19 cellular contexts compared by ENCODE assay signal in genomic region chr1:93442276-93442675, GRCh38. TPM values are rescaled to one million over a fixed set of nuclear protein-coding genes. Genes with fewer than 3 reads are reported as not detected.
A peak's percentile ranks its signal among the peaks of the same experiment; 100 is the strongest.
DNase-seq lines count a peak whose midpoint lies in the region; ATAC-seq, FAIRE-seq and TF ChIP-seq lines count a peak whose summit lies in the region.
"Had no signal": no experiment of that assay in that cellular context is flagged by ENCODE, and none has a peak within 500 bp of the region (broad histone marks: within the 10 kb centered on the region; RNA-seq: fewer than 3 reads in every experiment).

No MANE protein-coding gene starts in this region.

- no peaks in the 10 kb centered on the region for H3K9me3 Mint-ChIP-seq in activated CD4-positive, alpha-beta T cell treated with anti-CD3 and anti-CD28 coated beads, Interleukin-2, amount 10 ng/mL, durations not matched to agents 7 days and 5 days
- H3K9me3 Mint-ChIP-seq in activated T-helper 1 cell treated with anti-CD3 and anti-CD28 coated beads, Interleukin-12 subunit alpha, Interleukin-12 subunit beta, Interleukin-2, Interleukin-4 antibody, amounts not matched to agents 30 ng/mL and 10 ng/mL and 1 ng/mL, durations not matched to agents 14 hours and 24 hours and 36 hours: no peaks in the 10 kb centered on the region
- H3K9me3 Mint-ChIP-seq: activated T-cell treated with anti-CD3 and anti-CD28 coated beads, Interleukin-2, amount 50 U/mL, for 24 hours; H9 had no signal

- no TSS peak for BruUV-seq in K562 (replicated peaks; lab: Mats Ljungman, UMichigan)

- no peaks in the 10 kb centered on the region for H4K20me1 ChIP-seq in K562 (replicated peaks; ENCODE audit: control insufficient read depth, insufficient read depth, low read length)

- H3K4me1 ChIP-seq in K562 (replicated peaks in 1 of 2; ENCODE audit: control insufficient read depth in 2 of 2, insufficient read depth in 2 of 2, low read length in 2 of 2) (peaks cover 0 to 19% of the 10 kb centered on the region in 2 experiments; a peak in 3 of 5 replicates), lower lobe of right lung (peaks cover 1% of the 10 kb centered on the region), thyroid gland (no peaks in the 10 kb centered on the region)

- CTCF ChIA-PET in K562 (lab: Yijun Ruan, JAX; ENCODE audit: low intra/inter-chr PET ratio): interaction anchor here (1.0 kb wide), 1 partner anchor 372 kb away, joined by 4 read pairs; no protein-coding TSS in a partner anchor
- CTCF ChIA-PET in activated CD4-positive, alpha-beta T cell treated with anti-CD3 and anti-CD28 coated beads, Interleukin-2, amount 10 ng/mL, durations not matched to agents 7 days and 5 days (lab: Charles Lee): no interaction called here

- no peak overlapping the region for H3K4me3 Mint-ChIP-seq in activated CD4-positive, alpha-beta T cell treated with anti-CD3 and anti-CD28 coated beads, Interleukin-2, amount 10 ng/mL, durations not matched to agents 7 days and 5 days
- no peak overlapping the region for H3K4me3 Mint-ChIP-seq in activated T-helper 1 cell treated with anti-CD3 and anti-CD28 coated beads, Interleukin-12 subunit alpha, Interleukin-12 subunit beta, Interleukin-2, Interleukin-4 antibody, amounts not matched to agents 30 ng/mL and 10 ng/mL and 1 ng/mL, durations not matched to agents 14 hours and 24 hours and 36 hours
- H3K4me3 Mint-ChIP-seq: activated T-cell treated with anti-CD3 and anti-CD28 coated beads, Interleukin-2, amount 50 U/mL, for 24 hours; H9 had no signal

- peaks cover 4% of the 10 kb centered on the region for H3K4me1 Mint-ChIP-seq in activated CD4-positive, alpha-beta T cell treated with anti-CD3 and anti-CD28 coated beads, Interleukin-2, amount 10 ng/mL, durations not matched to agents 7 days and 5 days
- H3K4me1 Mint-ChIP-seq in activated T-helper 1 cell treated with anti-CD3 and anti-CD28 coated beads, Interleukin-12 subunit alpha, Interleukin-12 subunit beta, Interleukin-2, Interleukin-4 antibody, amounts not matched to agents 30 ng/mL and 10 ng/mL and 1 ng/mL, durations not matched to agents 14 hours and 24 hours and 36 hours (ENCODE audit: low read depth): peaks cover 4% of the 10 kb centered on the region

- H3K79me2 ChIP-seq in K562 (ENCODE audit: control insufficient read depth, insufficient read depth, low read length): no peaks in the 10 kb centered on the region

- no peak overlapping the region for H3K27ac Mint-ChIP-seq in activated CD4-positive, alpha-beta T cell treated with anti-CD3 and anti-CD28 coated beads, Interleukin-2, amount 10 ng/mL, durations not matched to agents 7 days and 5 days
- no peak overlapping the region for H3K27ac Mint-ChIP-seq in activated T-helper 1 cell treated with anti-CD3 and anti-CD28 coated beads, Interleukin-12 subunit alpha, Interleukin-12 subunit beta, Interleukin-2, Interleukin-4 antibody, amounts not matched to agents 30 ng/mL and 10 ng/mL and 1 ng/mL, durations not matched to agents 14 hours and 24 hours and 36 hours
- H3K27ac Mint-ChIP-seq: activated T-cell treated with anti-CD3 and anti-CD28 coated beads, Interleukin-2, amount 50 U/mL, for 24 hours; H9 had no signal

- no peaks in the 10 kb centered on the region for H3K36me3 Mint-ChIP-seq in activated CD4-positive, alpha-beta T cell treated with anti-CD3 and anti-CD28 coated beads, Interleukin-2, amount 10 ng/mL, durations not matched to agents 7 days and 5 days (ENCODE audit: low read depth)
- H3K36me3 Mint-ChIP-seq in activated T-helper 1 cell treated with anti-CD3 and anti-CD28 coated beads, Interleukin-12 subunit alpha, Interleukin-12 subunit beta, Interleukin-2, Interleukin-4 antibody, amounts not matched to agents 30 ng/mL and 10 ng/mL and 1 ng/mL, durations not matched to agents 14 hours and 24 hours and 36 hours (ENCODE audit: low read depth): no peaks in the 10 kb centered on the region

- peaks cover 46% of the 10 kb centered on the region for H3K27me3 Mint-ChIP-seq in activated CD4-positive, alpha-beta T cell treated with anti-CD3 and anti-CD28 coated beads, Interleukin-2, amount 10 ng/mL, durations not matched to agents 7 days and 5 days
- H3K27me3 Mint-ChIP-seq in activated T-helper 1 cell treated with anti-CD3 and anti-CD28 coated beads, Interleukin-12 subunit alpha, Interleukin-12 subunit beta, Interleukin-2, Interleukin-4 antibody, amounts not matched to agents 30 ng/mL and 10 ng/mL and 1 ng/mL, durations not matched to agents 14 hours and 24 hours and 36 hours (ENCODE audit: insufficient read depth): peaks cover 56% of the 10 kb centered on the region

- TF ChIP-seq POLR2A in K562 (conservative IDR thresholded peaks at IDR 0.05) (no peak), thyroid gland (IDR thresholded peaks at IDR 0.05) (no peak)

- DNase-seq in AG09309 (ENCODE audit: low read depth): peak; percentile 35
- DNase-seq in K562 (ENCODE audit: extremely low read depth in 1 of 4, low spot score in 3 of 4): peak in 3 of 4 experiments; percentile 13 to 73 (median 16)
- DNase-seq in lower lobe of right lung: peak; percentile 68
- no peak for DNase-seq in activated CD4-positive, alpha-beta T cell treated with anti-CD3 and anti-CD28 coated beads, Interleukin-2, amount 10 ng/mL, durations not matched to agents 7 days and 5 days
- no peak for DNase-seq in thyroid gland
- DNase-seq in activated T-helper 1 cell treated with anti-CD3 and anti-CD28 coated beads, Interleukin-12 subunit alpha, Interleukin-12 subunit beta, Interleukin-2, Interleukin-4 antibody, amounts not matched to agents 30 ng/mL and 10 ng/mL and 1 ng/mL, durations not matched to agents 14 hours and 24 hours and 36 hours (ENCODE audit: low spot score): no peak
- DNase-seq: activated CD4-positive, alpha-beta T cell treated with anti-CD3 and anti-CD28 coated beads for 1 hour; activated T-cell treated with anti-CD3 and anti-CD28 coated beads, Interleukin-2, amount 50 U/mL, for 24 hours; anterior cingulate cortex; DMS 273 treated with DMSO at 0.1 percent for 48 hours; effector CD4-positive, alpha-beta T cell; H9; heart left ventricle; left ventricle myocardium inferior; NCI-H1436; NCI-H774; stimulated activated CD4-positive, alpha-beta T cell treated with anti-CD3 and anti-CD28 coated beads, Interleukin-15, amount 100 ng/mL, for 24 hours had no signal

- H3K9ac ChIP-seq in K562 (ENCODE audit: insufficient read depth in 1 of 2, low read depth in 2 of 2, low read length in 2 of 2): no peak overlapping the region

- H3K27me3 ChIP-seq in K562 (ENCODE audit: control insufficient read depth in 2 of 2, insufficient read depth in 2 of 2, low read length in 2 of 2) (no peaks in the 10 kb centered on the region), lower lobe of right lung (ENCODE audit: low read depth) (no peaks in the 10 kb centered on the region), thyroid gland (no peaks in the 10 kb centered on the region)
- H3K27me3 ChIP-seq: heart left ventricle had no signal

- no peak for TF ChIP-seq CTCF in AG09309 (IDR thresholded peaks at IDR 0.05; ENCODE audit: control insufficient read depth, insufficient read depth, low read depth, low read length, missing control alignments)
- no peak for TF ChIP-seq CTCF in K562 (IDR thresholded peaks at IDR 0.05 in 2 of 3, conservative IDR thresholded peaks at IDR 0.05 in 1 of 3; ENCODE audit: insufficient read depth in 2 of 3, low read depth in 1 of 3, low read length in 3 of 3)
- TF ChIP-seq CTCF in lower lobe of right lung (IDR thresholded peaks at IDR 0.05): no peak
- no peak for TF ChIP-seq CTCF in thyroid gland (IDR thresholded peaks at IDR 0.05)

- WGBS in K562 (ENCODE audit: insufficient coverage, low coverage, missing lambda C conversion rate): 9% methylated on average over 8 of the region's 8 CpGs
- 78 to 83% methylated on average over 8 of the region's 8 CpGs for WGBS in thyroid gland, 2 donors

- TF ChIP-seq EP300 in Ishikawa (IDR thresholded peaks at IDR 0.05; ENCODE audit: borderline replicate concordance) (no peak), K562 (IDR thresholded peaks at IDR 0.05; ENCODE audit: low read length) (no peak)

- no peaks in the 10 kb centered on the region for H3K36me3 ChIP-seq in K562 (ENCODE audit: control insufficient read depth, insufficient read depth, low read length)
- no peaks in the 10 kb centered on the region for H3K36me3 ChIP-seq in lower lobe of right lung
- no peaks in the 10 kb centered on the region for H3K36me3 ChIP-seq in thyroid gland
- H3K36me3 ChIP-seq: heart left ventricle, left ventricle myocardium inferior had no signal

- H2AFZ ChIP-seq in K562 (ENCODE audit: low read depth, low read length): peak overlapping the region; percentile 60

- H3K4me3 ChIP-seq in AG09309 (ENCODE audit: control insufficient read depth, low read depth, low read length) (no peak overlapping the region), K562 (no peak overlapping the region), lower lobe of right lung (no peak overlapping the region), thyroid gland (replicated peaks in 1 of 3) (no peak overlapping the region)
- H3K4me3 ChIP-seq: heart left ventricle, left ventricle myocardium inferior had no signal

- peak; percentile 6 for FAIRE-seq in K562 (lab: Jason Lieb, UNC)

- no peak for TF ChIP-seq RAD21 in Ishikawa (IDR thresholded peaks at IDR 0.05; ENCODE audit: low read depth)
- TF ChIP-seq RAD21 in K562 (CRISPR knock-in tag; conservative IDR thresholded peaks at IDR 0.05 in 1 of 2, IDR thresholded peaks at IDR 0.05 in 1 of 2): 0 out of 4 replicates have a peak, but pooled peaks of 1 of the 2 experiments have one; percentile 4

- ATAC-seq in K562 (no peak), lower lobe of right lung (no peak), HG03175 (IDR thresholded peaks at IDR 0.05; ENCODE audit: unreplicated experiment) (no peak)
- ATAC-seq: heart left ventricle had no signal

- intact Hi-C loops in K562 (cut with micrococcal nuclease) (no loop called here), lower lobe of right lung (cut with DNase I) (no loop called here), thyroid gland (cut with DNase I) (loop anchor here (10.0 kb wide), 1 partner anchor 403 kb away; no protein-coding TSS in a partner anchor)
- intact Hi-C loops in activated T-helper 1 cell treated with anti-CD3 and anti-CD28 coated beads, Interleukin-12 subunit alpha, Interleukin-12 subunit beta, Interleukin-2, Interleukin-4 antibody, amounts not matched to agents 30 ng/mL and 10 ng/mL and 1 ng/mL, durations not matched to agents 14 hours and 24 hours and 36 hours (cut with micrococcal nuclease): no loop called here

- no peaks in the 10 kb centered on the region; the same call in 1 of the 2 replicates for H3K9me3 ChIP-seq in K562 (replicated peaks; ENCODE audit: control insufficient read depth, insufficient read depth, low read depth, low read length)
- no peaks in the 10 kb centered on the region for H3K9me3 ChIP-seq in lower lobe of right lung
- no peaks in the 10 kb centered on the region for H3K9me3 ChIP-seq in thyroid gland
- H3K9me3 ChIP-seq: heart left ventricle, left ventricle myocardium inferior had no signal

- POLR2A ChIA-PET in K562 (lab: Yijun Ruan, JAX): no interaction called here
- POLR2A ChIA-PET in activated CD4-positive, alpha-beta T cell treated with anti-CD3 and anti-CD28 coated beads, Interleukin-2, amount 10 ng/mL, durations not matched to agents 7 days and 5 days (lab: Charles Lee): no interaction called here

- H3K27ac ChIP-seq in K562 (ENCODE audit: extremely low read depth, low read depth, low read length): no peak overlapping the region
- H3K27ac ChIP-seq in lower lobe of right lung: no peak overlapping the region
- no peak overlapping the region for H3K27ac ChIP-seq in thyroid gland
- H3K27ac ChIP-seq: heart left ventricle, left ventricle myocardium inferior had no signal

- H3K9me1 ChIP-seq in K562 (ENCODE audit: control insufficient read depth, insufficient read depth, low read length): no peaks in the 10 kb centered on the region

- in situ Hi-C loops in K562 (cut with MboI): loop anchor here (10.0 kb wide), 1 partner anchor 373 kb away; no protein-coding TSS in a partner anchor

- H3K4me2 ChIP-seq in K562 (ENCODE audit: insufficient read depth, low read length): peak overlapping the region; percentile 34

RNA-seq across cellular contexts. Expression of gene FNBP1L, which starts 5.6 kb away (rescaled TPM):
- 2.6 and 11.8 TPM in 2 replicates for total RNA-seq in K562 (2011; cell fraction: chromatin; rRNA removed; ENCODE audit: low replicate concordance)
- 1.0 and 2.1 TPM in 2 replicates for total RNA-seq in K562 (2011; cell fraction: nucleolus; rRNA removed)
- 5.1 and 7.2 TPM in 2 replicates for total RNA-seq in K562 (2011; cell fraction: nucleoplasm; rRNA removed)
- 4.4 and 5.9 TPM in 2 replicates for total RNA-seq in K562 (2014; rRNA removed)
- total RNA-seq in K562 (2014; rRNA removed; fragmentation: Illumina TruSeq; extraction: Trizol): 6.1 and 6.6 TPM in 2 replicates
- total RNA-seq in K562 (2015; rRNA removed; fragmentation: Illumina TruSeq; extraction: Trizol): 5.3 and 6.1 TPM in 2 replicates
- total RNA-seq in K562 (2021): 4.4 TPM in 2 replicates
- 6.9 and 9.6 TPM in 2 replicates for polyA plus RNA-seq in K562 (2011; rRNA removed)
- polyA plus RNA-seq in K562 (2011; cell fraction: cytosol; rRNA removed): 1.4 and 4.7 TPM in 2 replicates
- 6.6 and 16.4 TPM in 2 replicates for polyA plus RNA-seq in K562 (2011; cell fraction: nucleus; rRNA removed)
- 3.7 and 4.0 TPM in 2 replicates for polyA plus RNA-seq in K562 (2012)
- 5.9 and 6.7 TPM in 2 replicates for polyA plus RNA-seq in K562 (2014; fragmentation: Illumina TruSeq; extraction: Trizol)
- 1 to 10 TPM; 1.4 to 2.3 TPM for polyA plus RNA-seq in K562 (2014; fragmentation: Nextera tagmentation; extraction: Ambion mirVana)
- polyA plus RNA-seq in K562 (2014; rRNA removed): 4.1 and 4.7 TPM in 2 replicates
- polyA minus RNA-seq in K562 (2011; rRNA and poly(A)+ RNA removed): 10.4 and 19.9 TPM in 2 replicates
- 2.9 and 3.9 TPM in 2 replicates for polyA minus RNA-seq in K562 (2011; cell fraction: cytosol; rRNA and poly(A)+ RNA removed)
- 6.1 and 20.2 TPM in 2 replicates for polyA minus RNA-seq in K562 (2011; cell fraction: nucleus; rRNA and poly(A)+ RNA removed)
- 40.6 TPM for total RNA-seq in lower lobe of right lung
- under 1 TPM; 0.40 to 0.58 TPM for total RNA-seq in activated CD4-positive, alpha-beta T cell treated with anti-CD3 and anti-CD28 coated beads, Interleukin-2, amount 10 ng/mL, durations not matched to agents 7 days and 5 days
- total RNA-seq in thyroid gland: 10 to 100 TPM; 68.7 to 86.0 (median 72.9) TPM
- 0.16 and 0.29 TPM in 2 replicates for total RNA-seq in activated T-helper 1 cell treated with anti-CD3 and anti-CD28 coated beads, Interleukin-12 subunit alpha, Interleukin-12 subunit beta, Interleukin-2, Interleukin-4 antibody, amounts not matched to agents 30 ng/mL and 10 ng/mL and 1 ng/mL, durations not matched to agents 14 hours and 24 hours and 36 hours

Comparison
In these comparisons a context has a peak if more than half of its experiments do, and no peak if none do; other contexts are left out.
1. DNase-seq: peak in AG09309 (single experiment), K562 (3 of 4) and lower lobe of right lung (single experiment); none in activated CD4-positive, alpha-beta T cell treated with anti-CD3 and anti-CD28 coated beads, Interleukin-2, amount 10 ng/mL, durations not matched to agents 7 days and 5 days (single experiment), thyroid gland (0 of 2) and activated T-helper 1 cell treated with anti-CD3 and anti-CD28 coated beads, Interleukin-12 subunit alpha, Interleukin-12 subunit beta, Interleukin-2, Interleukin-4 antibody, amounts not matched to agents 30 ng/mL and 10 ng/mL and 1 ng/mL, durations not matched to agents 14 hours and 24 hours and 36 hours (single experiment).